ENCODE assay signal across 12 cellular contexts in genomic region chr18:44699571-44700261, GRCh38. TPM values are rescaled to one million over a fixed set of nuclear protein-coding genes. Genes with fewer than 3 reads are reported as not detected.
A peak's percentile ranks its signal among the peaks of the same experiment; 100 is the strongest.
DNase-seq lines count a peak whose midpoint lies in the region; ATAC-seq and TF ChIP-seq lines count a peak whose summit lies in the region.
"Had no signal": no experiment of that assay in that cellular context is flagged by ENCODE, and none has a peak within 500 bp of the region (broad histone marks: within the 10 kb centered on the region; RNA-seq: fewer than 3 reads in every experiment).

No MANE protein-coding gene starts in this region.

- H3K27me3 ChIP-seq in mesenchymal stem cell (ENCODE audit: control insufficient read depth in 1 of 2, insufficient read depth in 1 of 2, low read length in 2 of 2), result no peaks in the 10 kb centered on the region

- H3K4me3 ChIP-seq in coronary artery (no peak overlapping the region), mesenchymal stem cell (ENCODE audit: insufficient read depth in 1 of 2, low read depth in 1 of 2, low read length in 2 of 2) (peak overlapping the region in 1 of 2 experiments; percentile 31)

- no peak overlapping the region for H2AK5ac ChIP-seq in mesenchymal stem cell (ENCODE audit: low read length, severe bottlenecking)

- no peak overlapping the region for H2BK5ac ChIP-seq in mesenchymal stem cell (ENCODE audit: low read depth, low read length, poor library complexity, severe bottlenecking)

- peaks cover 14% of the 10 kb centered on the region for H3K36me3 Mint-ChIP-seq in IgD-negative memory B cell
- peaks cover 51% of the 10 kb centered on the region for H3K36me3 Mint-ChIP-seq in stimulated activated memory B cell treated with anti-CD40 and anti-IgM and Interleukin-4, amounts not matched to agents 10 μg/mL and 1 μg/mL and 100 μg/mL, for 72 hours

- no peak overlapping the region for H4K8ac ChIP-seq in mesenchymal stem cell (ENCODE audit: low read length)

- ATAC-seq in stimulated activated memory B cell treated with anti-CD40 and anti-IgM and Interleukin-4, amounts not matched to agents 10 μg/mL and 1 μg/mL and 100 μg/mL, for 72 hours, result no peak
- no peak for ATAC-seq in HG03139 (IDR thresholded peaks at IDR 0.05; ENCODE audit: unreplicated experiment)

- H3K27ac Mint-ChIP-seq in IgD-negative memory B cell, result peak overlapping the region; percentile 9 to 51 (median 48)
- H3K27ac Mint-ChIP-seq in stimulated activated memory B cell treated with anti-CD40 and anti-IgM and Interleukin-4, amounts not matched to agents 10 μg/mL and 1 μg/mL and 100 μg/mL, for 72 hours, result peak overlapping the region; percentile 69

- H3K4me2 ChIP-seq in mesenchymal stem cell (ENCODE audit: low read length, poor library complexity, severe bottlenecking), result no peak overlapping the region

- no peaks in the 10 kb centered on the region for H3K9me3 ChIP-seq in mesenchymal stem cell (ENCODE audit: control insufficient read depth, low read length)

- intact Hi-C loops in posterior cingulate gyrus (cut with DNase I), result no loop called here

- no peak overlapping the region for H3K4ac ChIP-seq in mesenchymal stem cell (ENCODE audit: low read depth in 1 of 2, low read length in 2 of 2)

- 57% methylated on average over 10 of the region's 10 CpGs for WGBS in mesenchymal stem cell

- no peak overlapping the region for H3K18ac ChIP-seq in mesenchymal stem cell (ENCODE audit: low read depth in 1 of 2, low read length in 2 of 2)

- no peak overlapping the region for H2AFZ ChIP-seq in mesenchymal stem cell (ENCODE audit: low read depth, low read length)

- H2BK12ac ChIP-seq in mesenchymal stem cell (ENCODE audit: low read length in 2 of 2), result no peak overlapping the region

- H3K14ac ChIP-seq in mesenchymal stem cell (ENCODE audit: low read length in 2 of 2), result no peak overlapping the region

- peak overlapping the region in 2 of 4 donors; percentile 25 to 61 for H3K4me3 Mint-ChIP-seq in IgD-negative memory B cell
- no peak overlapping the region for H3K4me3 Mint-ChIP-seq in stimulated activated memory B cell treated with anti-CD40 and anti-IgM and Interleukin-4, amounts not matched to agents 10 μg/mL and 1 μg/mL and 100 μg/mL, for 72 hours

- H3K9ac ChIP-seq in mesenchymal stem cell (ENCODE audit: low read length), result peak overlapping the region; percentile 42

- TF ChIP-seq CTCF in coronary artery (IDR thresholded peaks at IDR 0.05), result no peak

- H3K4me1 Mint-ChIP-seq in IgD-negative memory B cell, result peaks cover 44 to 67% (median 57%) of the 10 kb centered on the region in 3 donors
- H3K4me1 Mint-ChIP-seq in stimulated activated memory B cell treated with anti-CD40 and anti-IgM and Interleukin-4, amounts not matched to agents 10 μg/mL and 1 μg/mL and 100 μg/mL, for 72 hours, result peaks cover 79% of the 10 kb centered on the region

- H3K79me1 ChIP-seq in mesenchymal stem cell (replicated peaks; ENCODE audit: low read length, poor library complexity, severe bottlenecking), result peaks cover 43% of the 10 kb centered on the region

- H2BK15ac ChIP-seq in mesenchymal stem cell (ENCODE audit: low read depth, poor library complexity, severe bottlenecking), result no peak overlapping the region

- H3K4me1 ChIP-seq in mesenchymal stem cell (ENCODE audit: control insufficient read depth, insufficient read depth, low read depth, low read length), result peaks cover 7% of the 10 kb centered on the region

- peaks cover 3 to 17% of the 10 kb centered on the region in 2 experiments for H3K36me3 ChIP-seq in mesenchymal stem cell (ENCODE audit: control insufficient read depth in 1 of 2, insufficient read depth in 2 of 2, low read depth in 1 of 2, low read length in 2 of 2)

- no peak overlapping the region for H2BK120ac ChIP-seq in mesenchymal stem cell (ENCODE audit: low read depth, low read length)

- H3K27ac ChIP-seq in coronary artery, result peak overlapping the region; percentile 48 to 51
- no peak overlapping the region for H3K27ac ChIP-seq in mesenchymal stem cell (ENCODE audit: low read length, poor library complexity, severe bottlenecking)

- H3K9me3 Mint-ChIP-seq in IgD-negative memory B cell, result no peaks in the 10 kb centered on the region
- H3K9me3 Mint-ChIP-seq in stimulated activated memory B cell treated with anti-CD40 and anti-IgM and Interleukin-4, amounts not matched to agents 10 μg/mL and 1 μg/mL and 100 μg/mL, for 72 hours, result no peaks in the 10 kb centered on the region

- H3K27me3 Mint-ChIP-seq in IgD-negative memory B cell, result no peaks in the 10 kb centered on the region
- H3K27me3 Mint-ChIP-seq in stimulated activated memory B cell treated with anti-CD40 and anti-IgM and Interleukin-4, amounts not matched to agents 10 μg/mL and 1 μg/mL and 100 μg/mL, for 72 hours, result no peaks in the 10 kb centered on the region

- no peak overlapping the region for H3K23ac ChIP-seq in mesenchymal stem cell (ENCODE audit: low read length in 2 of 2)

- H4K91ac ChIP-seq in mesenchymal stem cell (ENCODE audit: low read length), result no peak overlapping the region

- DNase-seq in coronary artery (ENCODE audit: low spot score), result no peak
- no peak for DNase-seq in mesenchymal stem cell
- no peak for DNase-seq in posterior cingulate gyrus
- no peak for DNase-seq in DMS 273 treated with DMSO at 0.1 percent for 48 hours (lab: John Stamatoyannopoulos, UW)
- no peak for DNase-seq in NCI-H510A treated with DMSO at 0.1 percent for 48 hours (lab: John Stamatoyannopoulos, UW)
- DNase-seq: activated CD4-positive, alpha-beta T cell treated with anti-CD3 and anti-CD28 coated beads, Interleukin-2, amount 50 U/mL, for 4 hours; NCI-H2081; SHP77 treated with DMSO at 0.1 percent for 48 hours; T1000 had no signal

RNA-seq across cellular contexts. Expression of gene SETBP1, which starts 19.0 kb away (rescaled TPM):
- 16.8 TPM for polyA plus RNA-seq in IgD-negative memory B cell
- 4.5 TPM for polyA plus RNA-seq in mesenchymal stem cell (2013, experiment 1 of 2)
- 4.5 TPM for polyA plus RNA-seq in mesenchymal stem cell (2013, experiment 2 of 2)
